3 cellular contexts compared by ENCODE assay signal in the genomic region with DNA sequence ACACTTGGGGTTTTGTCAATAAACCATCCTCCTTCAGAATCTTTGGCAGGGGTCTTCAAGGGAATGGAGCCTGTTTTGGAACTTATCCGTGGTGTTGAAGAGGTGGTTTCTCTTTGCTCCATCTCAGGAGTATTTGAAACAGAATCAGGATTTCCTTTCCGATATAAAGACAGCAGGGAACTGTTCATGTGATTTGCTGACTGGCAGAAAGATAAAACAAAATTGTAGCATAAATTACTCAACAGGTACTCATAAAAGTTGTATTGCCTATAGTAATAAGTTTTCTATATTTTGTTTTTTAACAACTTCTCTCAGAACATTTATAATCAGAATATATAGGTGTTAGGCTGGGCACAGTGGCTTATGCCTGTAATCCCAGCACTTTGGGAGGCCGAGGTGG.
TF ChIP-seq lines count a peak whose summit lies in the region.

No MANE protein-coding gene starts in this region.

TF ChIP-seq in A549, 52 proteins besides CTCF, POLR2A, EP300 and RAD21:
- no peak for TF ChIP-seq ZSCAN20 (CRISPR knock-in tag; IDR thresholded peaks at IDR 0.05)
- TF ChIP-seq TP53 (CRISPR knock-in tag; IDR thresholded peaks at IDR 0.05), result no peak
- peak; percentile 67 for TF ChIP-seq MAFK (IDR thresholded peaks at IDR 0.05; ENCODE audit: partially characterized antibody)
- no peak for TF ChIP-seq RFX5 (IDR thresholded peaks at IDR 0.05)

TF ChIP-seq in IMR-90, 13 proteins besides CTCF, POLR2A, EP300 and RAD21:
- TF ChIP-seq MAFK (IDR thresholded peaks at IDR 0.05; ENCODE audit: low read depth, low read length), result peak; percentile 65
- no peak for TF ChIP-seq CEBPB (IDR thresholded peaks at IDR 0.05; ENCODE audit: low read depth, low read length)
- TF ChIP-seq ELK1 (IDR thresholded peaks at IDR 0.05; ENCODE audit: borderline replicate concordance, low read depth, low read length), result no peak

TF ChIP-seq in K562, 482 proteins besides CTCF, POLR2A, EP300 and RAD21:
- TF ChIP-seq CREB5 (CRISPR knock-in tag; IDR thresholded peaks at IDR 0.05) (no peak), ZFP36 (IDR thresholded peaks at IDR 0.05; ENCODE audit: low read depth, low read length, partially characterized antibody) (no peak), C11orf30 (IDR thresholded peaks at IDR 0.05; ENCODE audit: low read depth) (peak; percentile 73), LEF1 (IDR thresholded peaks at IDR 0.05) (no peak), BCL6 (CRISPR knock-in tag; IDR thresholded peaks at IDR 0.05) (no peak), NCOA2 (IDR thresholded peaks at IDR 0.05; ENCODE audit: partially characterized antibody in 2 of 2) (no peak), MAFF (IDR thresholded peaks at IDR 0.05; ENCODE audit: low read length) (peak; percentile 63), ZNF699 (CRISPR knock-in tag; IDR thresholded peaks at IDR 0.05; ENCODE audit: insufficient replicate concordance) (no peak), DIDO1 (tag; IDR thresholded peaks at IDR 0.05; ENCODE audit: low read depth) (no peak), EWSR1 (IDR thresholded peaks at IDR 0.05; ENCODE audit: borderline replicate concordance, low read depth, partially characterized antibody) (no peak), CUX1 (CRISPR knock-in tag; IDR thresholded peaks at IDR 0.05) (no peak), EP400 (IDR thresholded peaks at IDR 0.05) (no peak), NONO (IDR thresholded peaks at IDR 0.05; ENCODE audit: low read depth in 2 of 2, low read length in 1 of 2) (no peak), ZNF507 (tag; conservative IDR thresholded peaks at IDR 0.05) (no peak), ZNF584 (CRISPR knock-in tag; IDR thresholded peaks at IDR 0.05; ENCODE audit: low read depth) (no peak), HNRNPLL (IDR thresholded peaks at IDR 0.05; ENCODE audit: low read depth, low read length, poor library complexity, severe bottlenecking) (no peak), OTX1 (CRISPR knock-in tag; IDR thresholded peaks at IDR 0.05) (no peak), ZNF23 (CRISPR knock-in tag; IDR thresholded peaks at IDR 0.05) (no peak), ZNF316 (IDR thresholded peaks at IDR 0.05) (peak; percentile 85), RBM15 (IDR thresholded peaks at IDR 0.05; ENCODE audit: insufficient read depth, low read length) (no peak), MAFK (IDR thresholded peaks at IDR 0.05; ENCODE audit: low read length) (peak; percentile 23; the same call in 1 of the 2 replicates), TRIM24 (IDR thresholded peaks at IDR 0.05) (no peak), NFATC3 (IDR thresholded peaks at IDR 0.05) (no peak), IRF2 (CRISPR knock-in tag; IDR thresholded peaks at IDR 0.05) (no peak), TCF3 (CRISPR knock-in tag; IDR thresholded peaks at IDR 0.05) (no peak), GMEB1 (CRISPR knock-in tag; IDR thresholded peaks at IDR 0.05) (no peak), MAFG (tag; conservative IDR thresholded peaks at IDR 0.05) (peak; percentile 58), ZMIZ1 (IDR thresholded peaks at IDR 0.05; ENCODE audit: low read depth in 2 of 2, low read length in 2 of 2) (no peak)
- TF ChIP-seq, protein P1, sequence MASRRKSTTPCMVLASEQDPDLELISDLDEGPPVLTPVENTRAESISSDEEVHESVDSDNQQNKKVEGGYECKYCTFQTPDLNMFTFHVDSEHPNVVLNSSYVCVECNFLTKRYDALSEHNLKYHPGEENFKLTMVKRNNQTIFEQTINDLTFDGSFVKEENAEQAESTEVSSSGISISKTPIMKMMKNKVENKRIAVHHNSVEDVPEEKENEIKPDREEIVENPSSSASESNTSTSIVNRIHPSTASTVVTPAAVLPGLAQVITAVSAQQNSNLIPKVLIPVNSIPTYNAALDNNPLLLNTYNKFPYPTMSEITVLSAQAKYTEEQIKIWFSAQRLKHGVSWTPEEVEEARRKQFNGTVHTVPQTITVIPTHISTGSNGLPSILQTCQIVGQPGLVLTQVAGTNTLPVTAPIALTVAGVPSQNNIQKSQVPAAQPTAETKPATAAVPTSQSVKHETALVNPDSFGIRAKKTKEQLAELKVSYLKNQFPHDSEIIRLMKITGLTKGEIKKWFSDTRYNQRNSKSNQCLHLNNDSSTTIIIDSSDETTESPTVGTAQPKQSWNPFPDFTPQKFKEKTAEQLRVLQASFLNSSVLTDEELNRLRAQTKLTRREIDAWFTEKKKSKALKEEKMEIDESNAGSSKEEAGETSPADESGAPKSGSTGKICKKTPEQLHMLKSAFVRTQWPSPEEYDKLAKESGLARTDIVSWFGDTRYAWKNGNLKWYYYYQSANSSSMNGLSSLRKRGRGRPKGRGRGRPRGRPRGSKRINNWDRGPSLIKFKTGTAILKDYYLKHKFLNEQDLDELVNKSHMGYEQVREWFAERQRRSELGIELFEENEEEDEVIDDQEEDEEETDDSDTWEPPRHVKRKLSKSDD (conservative IDR thresholded peaks at IDR 0.05; ENCODE audit: low read length), result no peak
- TF ChIP-seq, protein P2, sequence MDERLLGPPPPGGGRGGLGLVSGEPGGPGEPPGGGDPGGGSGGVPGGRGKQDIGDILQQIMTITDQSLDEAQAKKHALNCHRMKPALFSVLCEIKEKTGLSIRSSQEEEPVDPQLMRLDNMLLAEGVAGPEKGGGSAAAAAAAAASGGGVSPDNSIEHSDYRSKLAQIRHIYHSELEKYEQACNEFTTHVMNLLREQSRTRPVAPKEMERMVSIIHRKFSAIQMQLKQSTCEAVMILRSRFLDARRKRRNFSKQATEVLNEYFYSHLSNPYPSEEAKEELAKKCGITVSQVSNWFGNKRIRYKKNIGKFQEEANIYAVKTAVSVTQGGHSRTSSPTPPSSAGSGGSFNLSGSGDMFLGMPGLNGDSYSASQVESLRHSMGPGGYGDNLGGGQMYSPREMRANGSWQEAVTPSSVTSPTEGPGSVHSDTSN (CRISPR knock-in tag; IDR thresholded peaks at IDR 0.05; ENCODE audit: low read depth), result no peak
- TF ChIP-seq, protein P2 (tag; conservative IDR thresholded peaks at IDR 0.05; ENCODE audit: low read depth), result no peak
